Comparison of ENCODE assay signal across 16 cellular contexts in genomic region chr21:38917045-38917774, GRCh38.
DNase-seq lines count a peak whose midpoint lies in the region; ATAC-seq and TF ChIP-seq lines count a peak whose summit lies in the region.
"Had no signal": no experiment of that assay in that cellular context is flagged by ENCODE, and none has a peak within 500 bp of the region (broad histone marks: within the 10 kb centered on the region; RNA-seq: fewer than 3 reads in every experiment).

No MANE protein-coding gene starts in this region.

- H3K27me3 ChIP-seq in H7 (ENCODE audit: control insufficient read depth, insufficient read depth, low read length), result peaks cover 3% of the 10 kb centered on the region
- H3K27me3 ChIP-seq: esophagus muscularis mucosa had no signal

- H3K4me3 Mint-ChIP-seq in progenitor cell of endocrine pancreas (ENCODE audit: low read depth), result no peak overlapping the region
- H3K4me3 Mint-ChIP-seq: naive thymus-derived CD4-positive, alpha-beta T cell had no signal

- peaks cover 30% of the 10 kb centered on the region for H3K4me1 Mint-ChIP-seq in progenitor cell of endocrine pancreas (ENCODE audit: low read depth)

- H3K27me3 Mint-ChIP-seq in progenitor cell of endocrine pancreas, result no peaks in the 10 kb centered on the region

- no peak for ATAC-seq in Right ventricle myocardium superior (ENCODE audit: poor library complexity)
- ATAC-seq: GM12878; left lobe of liver; naive thymus-derived CD4-positive, alpha-beta T cell had no signal

- peak overlapping the region; percentile 29 for H3K27ac Mint-ChIP-seq in progenitor cell of endocrine pancreas
- H3K27ac Mint-ChIP-seq: naive thymus-derived CD4-positive, alpha-beta T cell had no signal

- no peaks in the 10 kb centered on the region for H3K9me3 Mint-ChIP-seq in progenitor cell of endocrine pancreas (ENCODE audit: low read depth)

- no peak for TF ChIP-seq CTCF in progenitor cell of endocrine pancreas (IDR thresholded peaks at IDR 0.05; ENCODE audit: unreplicated experiment)

- H3K36me3 Mint-ChIP-seq in progenitor cell of endocrine pancreas (ENCODE audit: insufficient read depth), result no peaks in the 10 kb centered on the region

- DNase-seq in H7 (peak; percentile 39), NCI-H2081 treated with DMSO at 0.1 percent for 48 hours (lab: John Stamatoyannopoulos, UW) (peak; percentile 85), SHP77 treated with DMSO at 0.1 percent for 48 hours (lab: John Stamatoyannopoulos, UW) (peak; percentile 76), progenitor cell of endocrine pancreas (ENCODE audit: low spot score, unreplicated experiment) (no peak), germinal center (ENCODE audit: low spot score) (no peak), Right ventricle myocardium superior (no peak), OCI-M1 (lab: John Stamatoyannopoulos, UW) (no peak)
- no peak for DNase-seq in activated CD4-positive, alpha-beta T cell treated with anti-CD3 and anti-CD28 coated beads, Interleukin-2, amount 50 U/mL, for 1 hour
- DNase-seq: activated CD4-positive, alpha-beta T cell treated with anti-CD3 and anti-CD28 coated beads, Interleukin-2, amount 50 U/mL, for 48 hours; AML-193; naive thymus-derived CD4-positive, alpha-beta T cell; NK-92 treated with Interleukin-12 subunit alpha and Interleukin-12 subunit beta, amount 100 ng/mL, for 24 hours; stimulated activated CD4-positive, alpha-beta T cell treated with anti-CD3 and anti-CD28 coated beads, Interleukin-15, amount 100 ng/mL, for 24 hours had no signal

- intact Hi-C loops in Right ventricle myocardium superior (cut with DNase I), result no loop called here

- H3K4me3 ChIP-seq in H7 (ENCODE audit: insufficient read depth, low read depth, low read length), result no peak overlapping the region
- H3K4me3 ChIP-seq: esophagus muscularis mucosa, GM12878 had no signal

- no peaks in the 10 kb centered on the region for H3K36me3 ChIP-seq in H7 (replicated peaks; ENCODE audit: control insufficient read depth, insufficient read depth, low read length)
- H3K36me3 ChIP-seq: esophagus muscularis mucosa had no signal

Comparison
In these comparisons a context has a peak if more than half of its experiments do, and no peak if none do; other contexts are left out.
1. DNase-seq: peak in H7 (single experiment), NCI-H2081 treated with DMSO at 0.1 percent for 48 hours (single experiment) and SHP77 treated with DMSO at 0.1 percent for 48 hours (single experiment); none in progenitor cell of endocrine pancreas (single experiment), germinal center (single experiment), activated CD4-positive, alpha-beta T cell treated with anti-CD3 and anti-CD28 coated beads, Interleukin-2, amount 50 U/mL, for 1 hour (single experiment), Right ventricle myocardium superior (single experiment) and OCI-M1 (single experiment).